14 cellular contexts compared by ENCODE assay signal in genomic region chr16:53985865-53986264, GRCh38.
DNase-seq lines count a peak whose midpoint lies in the region; ATAC-seq and TF ChIP-seq lines count a peak whose summit lies in the region.
"Had no signal": no experiment of that assay in that cellular context is flagged by ENCODE, and none has a peak within 500 bp of the region (broad histone marks: within the 10 kb centered on the region; RNA-seq: fewer than 3 reads in every experiment).

No MANE protein-coding gene starts in this region.

- H3K4me1 Mint-ChIP-seq in MCF 10A (ENCODE audit: insufficient read depth, unreplicated experiment) (peaks cover 15% of the 10 kb centered on the region), neural progenitor cell (peaks cover 7% of the 10 kb centered on the region), type B pancreatic cell (ENCODE audit: unreplicated experiment) (peaks cover 24% of the 10 kb centered on the region)
- H3K4me1 Mint-ChIP-seq: CD8-positive, alpha-beta memory T cell had no signal

- no peaks in the 10 kb centered on the region for H3K79me2 ChIP-seq in neural progenitor cell (ENCODE audit: low read depth)

- H3K4me2 ChIP-seq in neural progenitor cell = no peak overlapping the region
- H3K4me2 ChIP-seq: BLaER1 had no signal

- DNase-seq in breast epithelium (ENCODE audit: low spot score in 2 of 2) (no peak), MCF 10A (ENCODE audit: unreplicated experiment) (no peak), esophagus squamous epithelium (lab: John Stamatoyannopoulos, UW) (no peak), neural progenitor cell (ENCODE audit: low spot score) (no peak), type B pancreatic cell (ENCODE audit: extremely low spot score, unreplicated experiment) (no peak), HCEC 1CT (no peak), BE2C (no peak)
- DNase-seq: CD8-positive, alpha-beta memory T cell; GF-D8; IMR-90 had no signal

- H3K36me3 Mint-ChIP-seq in MCF 10A (ENCODE audit: insufficient read depth, unreplicated experiment) = no peaks in the 10 kb centered on the region
- no peaks in the 10 kb centered on the region for H3K36me3 Mint-ChIP-seq in neural progenitor cell
- no peaks in the 10 kb centered on the region for H3K36me3 Mint-ChIP-seq in type B pancreatic cell

- ATAC-seq in HG03442 (IDR thresholded peaks at IDR 0.05; ENCODE audit: unreplicated experiment) = no peak

- H3K9me3 Mint-ChIP-seq in MCF 10A (ENCODE audit: unreplicated experiment) (no peaks in the 10 kb centered on the region), neural progenitor cell (no peaks in the 10 kb centered on the region), type B pancreatic cell (no peaks in the 10 kb centered on the region)
- H3K9me3 Mint-ChIP-seq: CD8-positive, alpha-beta memory T cell had no signal

- peaks cover 0 to 3% of the 10 kb centered on the region in 2 donors for H3K4me1 ChIP-seq in breast epithelium
- peaks cover 0 to 63% (median 10%) of the 10 kb centered on the region in 3 donors for H3K4me1 ChIP-seq in esophagus squamous epithelium
- peaks cover 9% of the 10 kb centered on the region for H3K4me1 ChIP-seq in neural progenitor cell
- no peaks in the 10 kb centered on the region for H3K4me1 ChIP-seq in BE2C
- H3K4me1 ChIP-seq: BLaER1 had no signal

- 63 to 67% methylated on average over 3 of the region's 3 CpGs for WGBS in esophagus squamous epithelium, 2 donors

- no peak overlapping the region for H3K9ac ChIP-seq in neural progenitor cell
- H3K9ac ChIP-seq: BLaER1 had no signal

- H3K9me3 ChIP-seq in breast epithelium (no peaks in the 10 kb centered on the region), esophagus squamous epithelium (no peaks in the 10 kb centered on the region), neural progenitor cell (ENCODE audit: low read depth) (no peaks in the 10 kb centered on the region), BE2C (no peaks in the 10 kb centered on the region)
- H3K9me3 ChIP-seq: Caco-2 had no signal

- POLR2A ChIA-PET in MCF 10A (lab: Yijun Ruan, JAX) = interaction anchor here (1.0 to 1.9 kb wide), 3 partner anchors 40 to 95 kb away, joined by 3 to 4 read pairs (median 3); no protein-coding TSS in a partner anchor

- H4K20me1 ChIP-seq in neural progenitor cell (ENCODE audit: low read depth) = no peaks in the 10 kb centered on the region
- H4K20me1 ChIP-seq: BLaER1 had no signal

- peak overlapping the region; percentile 45 to 54 for H3K27ac ChIP-seq in breast epithelium
- peak overlapping the region; percentile 63 to 88 (median 82) for H3K27ac ChIP-seq in esophagus squamous epithelium
- H3K27ac ChIP-seq in neural progenitor cell = no peak overlapping the region
- H3K27ac ChIP-seq: 22Rv1, BLaER1 had no signal

- TF ChIP-seq POLR2A in breast epithelium (IDR thresholded peaks at IDR 0.05) (no peak), esophagus squamous epithelium (IDR thresholded peaks at IDR 0.05) (no peak)

- no peak overlapping the region for H3K4me3 Mint-ChIP-seq in MCF 10A (ENCODE audit: unreplicated experiment)
- H3K4me3 Mint-ChIP-seq in neural progenitor cell = no peak overlapping the region
- H3K4me3 Mint-ChIP-seq in type B pancreatic cell = peak overlapping the region; percentile 76
- H3K4me3 Mint-ChIP-seq: CD8-positive, alpha-beta memory T cell had no signal

- TF ChIP-seq CTCF in breast epithelium (IDR thresholded peaks at IDR 0.05) (no peak), MCF 10A (IDR thresholded peaks at IDR 0.05; ENCODE audit: unreplicated experiment) (no peak), esophagus squamous epithelium (IDR thresholded peaks at IDR 0.05) (no peak), neural progenitor cell (IDR thresholded peaks at IDR 0.05) (no peak), type B pancreatic cell (conservative IDR thresholded peaks at IDR 0.05) (no peak), BE2C (IDR thresholded peaks at IDR 0.05; ENCODE audit: low read depth, low read length) (no peak)

- intact Hi-C loops in breast epithelium (cut with DNase I; ENCODE audit: low total_unique reads) = no loop called here
- intact Hi-C loops in MCF 10A (cut with micrococcal nuclease) = no loop called here
- intact Hi-C loops in esophagus squamous epithelium (cut with DNase I) = no loop called here

- BruUV-seq in MCF 10A (replicated peaks; lab: Mats Ljungman, UMichigan) = no TSS peak

- CTCF ChIA-PET in MCF 10A (lab: Yijun Ruan, JAX) = interaction anchor here (0.5 to 1.1 kb wide), 3 partner anchors 93 to 212 kb away, joined by 3 to 4 read pairs (median 4); no protein-coding TSS in a partner anchor

- no peaks in the 10 kb centered on the region for H3F3A ChIP-seq in neural progenitor cell (ENCODE audit: low read depth)

- H2AFZ ChIP-seq in neural progenitor cell (replicated peaks) = no peak overlapping the region

- H3K4me3 ChIP-seq in breast epithelium = peak overlapping the region in 1 of 3 donors; percentile 15
- peak overlapping the region in 1 of 4 donors; percentile 13 for H3K4me3 ChIP-seq in esophagus squamous epithelium
- no peak overlapping the region for H3K4me3 ChIP-seq in neural progenitor cell
- H3K4me3 ChIP-seq in BE2C (ENCODE audit: low read depth, low read length) = no peak overlapping the region
- H3K4me3 ChIP-seq: BLaER1 had no signal

- H3K27ac Mint-ChIP-seq in MCF 10A (ENCODE audit: low read depth, unreplicated experiment) (no peak overlapping the region), neural progenitor cell (peak overlapping the region; percentile 53), type B pancreatic cell (peak overlapping the region; percentile 95)
- H3K27ac Mint-ChIP-seq: CD8-positive, alpha-beta memory T cell had no signal

- H3K27me3 ChIP-seq in breast epithelium = no peaks in the 10 kb centered on the region
- no peaks in the 10 kb centered on the region for H3K27me3 ChIP-seq in esophagus squamous epithelium
- no peaks in the 10 kb centered on the region for H3K27me3 ChIP-seq in neural progenitor cell
- H3K27me3 ChIP-seq in BE2C = no peaks in the 10 kb centered on the region
- H3K27me3 ChIP-seq: BLaER1 had no signal

- H3K36me3 ChIP-seq in breast epithelium (no peaks in the 10 kb centered on the region), esophagus squamous epithelium (peaks cover 0 to 3% (median 0%) of the 10 kb centered on the region in 3 donors), neural progenitor cell (no peaks in the 10 kb centered on the region), BE2C (no peaks in the 10 kb centered on the region)
- H3K36me3 ChIP-seq: BLaER1 had no signal

- H3K27me3 Mint-ChIP-seq in MCF 10A (ENCODE audit: insufficient read depth, unreplicated experiment) (no peaks in the 10 kb centered on the region), neural progenitor cell (ENCODE audit: insufficient read depth, low read depth) (no peaks in the 10 kb centered on the region), type B pancreatic cell (no peaks in the 10 kb centered on the region)
- H3K27me3 Mint-ChIP-seq: CD8-positive, alpha-beta memory T cell had no signal
